ENCODE assay signal across 1 cellular context in the genomic region with DNA sequence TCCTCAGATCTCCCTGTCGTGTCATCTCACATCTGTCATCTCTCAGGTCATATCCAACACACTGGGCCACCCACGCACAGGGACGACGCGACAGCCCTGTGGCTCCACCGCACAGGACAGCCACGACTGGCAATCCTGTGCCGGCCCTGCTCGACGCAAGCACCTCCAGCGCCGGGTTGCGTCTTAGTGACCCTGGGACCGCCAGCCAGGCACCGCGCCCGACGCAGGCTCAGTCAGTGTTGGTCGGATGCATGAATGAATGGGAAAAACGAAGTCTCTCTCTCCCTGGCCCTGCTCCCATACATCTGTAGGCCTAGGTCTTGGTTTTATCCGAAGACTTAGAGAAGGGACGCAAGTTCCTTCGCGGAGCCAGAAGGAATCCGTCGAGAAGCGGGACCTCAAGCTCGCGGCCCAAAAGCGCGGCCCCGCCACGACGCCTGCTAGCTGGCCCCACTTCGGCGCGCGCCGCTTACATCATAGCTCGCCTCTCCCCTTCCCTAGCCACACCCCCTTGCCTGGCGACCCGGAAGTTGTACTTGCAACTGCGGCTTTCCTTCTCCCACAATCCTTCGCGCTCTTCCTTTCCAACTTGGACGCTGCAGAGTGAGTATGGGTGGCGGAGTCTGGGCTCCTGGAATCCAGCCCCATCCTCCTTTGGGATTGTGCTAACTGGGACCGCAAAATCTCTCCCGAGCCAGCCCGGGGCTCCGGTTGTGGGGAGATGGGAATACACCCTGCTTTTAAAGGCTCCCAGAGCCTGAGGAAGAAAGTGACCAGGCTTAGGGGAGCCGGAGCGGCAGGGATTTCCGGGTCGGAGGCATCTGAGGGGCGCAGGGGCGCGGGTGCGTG.
TF ChIP-seq lines count a peak whose summit lies in the region.

A gene (plus strand): TSS at position 577 of the 849 bp plus-strand sequence. CDS start 413 bp downstream, outside the sequence.

TF ChIP-seq in K562, 482 proteins besides CTCF, POLR2A, EP300 and RAD21 (continued from another document and continues in another):
- TF ChIP-seq, protein P1, sequence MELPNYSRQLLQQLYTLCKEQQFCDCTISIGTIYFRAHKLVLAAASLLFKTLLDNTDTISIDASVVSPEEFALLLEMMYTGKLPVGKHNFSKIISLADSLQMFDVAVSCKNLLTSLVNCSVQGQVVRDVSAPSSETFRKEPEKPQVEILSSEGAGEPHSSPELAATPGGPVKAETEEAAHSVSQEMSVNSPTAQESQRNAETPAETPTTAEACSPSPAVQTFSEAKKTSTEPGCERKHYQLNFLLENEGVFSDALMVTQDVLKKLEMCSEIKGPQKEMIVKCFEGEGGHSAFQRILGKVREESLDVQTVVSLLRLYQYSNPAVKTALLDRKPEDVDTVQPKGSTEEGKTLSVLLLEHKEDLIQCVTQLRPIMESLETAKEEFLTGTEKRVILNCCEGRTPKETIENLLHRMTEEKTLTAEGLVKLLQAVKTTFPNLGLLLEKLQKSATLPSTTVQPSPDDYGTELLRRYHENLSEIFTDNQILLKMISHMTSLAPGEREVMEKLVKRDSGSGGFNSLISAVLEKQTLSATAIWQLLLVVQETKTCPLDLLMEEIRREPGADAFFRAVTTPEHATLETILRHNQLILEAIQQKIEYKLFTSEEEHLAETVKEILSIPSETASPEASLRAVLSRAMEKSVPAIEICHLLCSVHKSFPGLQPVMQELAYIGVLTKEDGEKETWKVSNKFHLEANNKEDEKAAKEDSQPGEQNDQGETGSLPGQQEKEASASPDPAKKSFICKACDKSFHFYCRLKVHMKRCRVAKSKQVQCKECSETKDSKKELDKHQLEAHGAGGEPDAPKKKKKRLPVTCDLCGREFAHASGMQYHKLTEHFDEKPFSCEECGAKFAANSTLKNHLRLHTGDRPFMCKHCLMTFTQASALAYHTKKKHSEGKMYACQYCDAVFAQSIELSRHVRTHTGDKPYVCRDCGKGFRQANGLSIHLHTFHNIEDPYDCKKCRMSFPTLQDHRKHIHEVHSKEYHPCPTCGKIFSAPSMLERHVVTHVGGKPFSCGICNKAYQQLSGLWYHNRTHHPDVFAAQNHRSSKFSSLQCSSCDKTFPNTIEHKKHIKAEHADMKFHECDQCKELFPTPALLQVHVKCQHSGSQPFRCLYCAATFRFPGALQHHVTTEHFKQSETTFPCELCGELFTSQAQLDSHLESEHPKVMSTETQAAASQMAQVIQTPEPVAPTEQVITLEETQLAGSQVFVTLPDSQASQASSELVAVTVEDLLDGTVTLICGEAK (IDR thresholded peaks at IDR 0.05), result peak; percentile 93
- TF ChIP-seq, protein P1 (CRISPR knock-in tag; IDR thresholded peaks at IDR 0.05), result peak; percentile 93
- no peak; the same call in 1 of the 2 replicates for TF ChIP-seq MEF2D (tag; conservative IDR thresholded peaks at IDR 0.05; ENCODE audit: low read depth)
- TF ChIP-seq CC2D1A (IDR thresholded peaks at IDR 0.05), result no peak; the same call in 1 of the 2 replicates
- TF ChIP-seq BRD9 (IDR thresholded peaks at IDR 0.05; ENCODE audit: low read depth, partially characterized antibody), result peak; percentile 98
- peak; percentile 97 for TF ChIP-seq ZBTB1 (CRISPR knock-in tag; IDR thresholded peaks at IDR 0.05; ENCODE audit: borderline replicate concordance, low read depth)
- TF ChIP-seq POLR2B (IDR thresholded peaks at IDR 0.05; ENCODE audit: low read depth, partially characterized antibody), result peak; percentile 98
- peak; percentile 53 for TF ChIP-seq RB1 (IDR thresholded peaks at IDR 0.05; ENCODE audit: low read depth)
- TF ChIP-seq TCF7 (IDR thresholded peaks at IDR 0.05; ENCODE audit: borderline replicate concordance), result no peak
- TF ChIP-seq MCM7 (IDR thresholded peaks at IDR 0.05), result no peak
- TF ChIP-seq ETV5 (CRISPR knock-in tag; IDR thresholded peaks at IDR 0.05; ENCODE audit: low read depth), result peak; percentile 78
- TF ChIP-seq, protein P2, sequence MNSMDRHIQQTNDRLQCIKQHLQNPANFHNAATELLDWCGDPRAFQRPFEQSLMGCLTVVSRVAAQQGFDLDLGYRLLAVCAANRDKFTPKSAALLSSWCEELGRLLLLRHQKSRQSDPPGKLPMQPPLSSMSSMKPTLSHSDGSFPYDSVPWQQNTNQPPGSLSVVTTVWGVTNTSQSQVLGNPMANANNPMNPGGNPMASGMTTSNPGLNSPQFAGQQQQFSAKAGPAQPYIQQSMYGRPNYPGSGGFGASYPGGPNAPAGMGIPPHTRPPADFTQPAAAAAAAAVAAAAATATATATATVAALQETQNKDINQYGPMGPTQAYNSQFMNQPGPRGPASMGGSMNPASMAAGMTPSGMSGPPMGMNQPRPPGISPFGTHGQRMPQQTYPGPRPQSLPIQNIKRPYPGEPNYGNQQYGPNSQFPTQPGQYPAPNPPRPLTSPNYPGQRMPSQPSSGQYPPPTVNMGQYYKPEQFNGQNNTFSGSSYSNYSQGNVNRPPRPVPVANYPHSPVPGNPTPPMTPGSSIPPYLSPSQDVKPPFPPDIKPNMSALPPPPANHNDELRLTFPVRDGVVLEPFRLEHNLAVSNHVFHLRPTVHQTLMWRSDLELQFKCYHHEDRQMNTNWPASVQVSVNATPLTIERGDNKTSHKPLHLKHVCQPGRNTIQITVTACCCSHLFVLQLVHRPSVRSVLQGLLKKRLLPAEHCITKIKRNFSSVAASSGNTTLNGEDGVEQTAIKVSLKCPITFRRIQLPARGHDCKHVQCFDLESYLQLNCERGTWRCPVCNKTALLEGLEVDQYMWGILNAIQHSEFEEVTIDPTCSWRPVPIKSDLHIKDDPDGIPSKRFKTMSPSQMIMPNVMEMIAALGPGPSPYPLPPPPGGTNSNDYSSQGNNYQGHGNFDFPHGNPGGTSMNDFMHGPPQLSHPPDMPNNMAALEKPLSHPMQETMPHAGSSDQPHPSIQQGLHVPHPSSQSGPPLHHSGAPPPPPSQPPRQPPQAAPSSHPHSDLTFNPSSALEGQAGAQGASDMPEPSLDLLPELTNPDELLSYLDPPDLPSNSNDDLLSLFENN (IDR thresholded peaks at IDR 0.05; ENCODE audit: low read depth in 2 of 2, low read length in 2 of 2), result no peak
- no peak for TF ChIP-seq XRCC4 (IDR thresholded peaks at IDR 0.05; ENCODE audit: extremely low read depth, insufficient read depth, insufficient read length)
- no peak for TF ChIP-seq PTRF (tag; IDR thresholded peaks at IDR 0.05)
- TF ChIP-seq ZC3H8 (IDR thresholded peaks at IDR 0.05), result no peak
- TF ChIP-seq CHD1 (IDR thresholded peaks at IDR 0.05; ENCODE audit: low read length), result no peak
- TF ChIP-seq YBX1 (IDR thresholded peaks at IDR 0.05), result no peak
- no peak for TF ChIP-seq ZFP30 (CRISPR knock-in tag; IDR thresholded peaks at IDR 0.05; ENCODE audit: borderline replicate concordance)
- no peak; the same call in 1 of the 2 replicates for TF ChIP-seq NFATC3 (IDR thresholded peaks at IDR 0.05)
- peak; percentile 91 for TF ChIP-seq EGR1 (conservative IDR thresholded peaks at IDR 0.05)
- TF ChIP-seq TAL1 (IDR thresholded peaks at IDR 0.05), result no peak
- TF ChIP-seq ZNF197 (CRISPR knock-in tag; IDR thresholded peaks at IDR 0.05; ENCODE audit: low read depth), result no peak
- TF ChIP-seq FOSL1 (tag; conservative IDR thresholded peaks at IDR 0.05), result 0 out of 2 replicates have a peak, but pooled peaks have one; percentile 42
- TF ChIP-seq NR1H2 (CRISPR knock-in tag; IDR thresholded peaks at IDR 0.05), result peak; percentile 99
- peak; percentile 100 for TF ChIP-seq TAF9B (IDR thresholded peaks at IDR 0.05; ENCODE audit: partially characterized antibody)
- TF ChIP-seq FOXP1 (CRISPR knock-in tag; IDR thresholded peaks at IDR 0.05), result peak; percentile 100
- TF ChIP-seq, protein P3, sequence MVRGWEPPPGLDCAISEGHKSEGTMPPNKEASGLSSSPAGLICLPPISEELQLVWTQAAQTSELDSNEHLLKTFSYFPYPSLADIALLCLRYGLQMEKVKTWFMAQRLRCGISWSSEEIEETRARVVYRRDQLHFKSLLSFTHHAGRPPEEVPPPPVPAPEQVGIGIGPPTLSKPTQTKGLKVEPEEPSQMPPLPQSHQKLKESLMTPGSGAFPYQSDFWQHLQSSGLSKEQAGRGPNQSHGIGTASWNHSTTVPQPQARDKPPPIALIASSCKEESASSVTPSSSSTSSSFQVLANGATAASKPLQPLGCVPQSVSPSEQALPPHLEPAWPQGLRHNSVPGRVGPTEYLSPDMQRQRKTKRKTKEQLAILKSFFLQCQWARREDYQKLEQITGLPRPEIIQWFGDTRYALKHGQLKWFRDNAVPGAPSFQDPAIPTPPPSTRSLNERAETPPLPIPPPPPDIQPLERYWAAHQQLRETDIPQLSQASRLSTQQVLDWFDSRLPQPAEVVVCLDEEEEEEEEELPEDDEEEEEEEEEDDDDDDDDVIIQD (CRISPR knock-in tag; IDR thresholded peaks at IDR 0.05), result no peak
- TF ChIP-seq SNIP1 (IDR thresholded peaks at IDR 0.05; ENCODE audit: low read depth), result peak; percentile 95
- TF ChIP-seq, protein P4, sequence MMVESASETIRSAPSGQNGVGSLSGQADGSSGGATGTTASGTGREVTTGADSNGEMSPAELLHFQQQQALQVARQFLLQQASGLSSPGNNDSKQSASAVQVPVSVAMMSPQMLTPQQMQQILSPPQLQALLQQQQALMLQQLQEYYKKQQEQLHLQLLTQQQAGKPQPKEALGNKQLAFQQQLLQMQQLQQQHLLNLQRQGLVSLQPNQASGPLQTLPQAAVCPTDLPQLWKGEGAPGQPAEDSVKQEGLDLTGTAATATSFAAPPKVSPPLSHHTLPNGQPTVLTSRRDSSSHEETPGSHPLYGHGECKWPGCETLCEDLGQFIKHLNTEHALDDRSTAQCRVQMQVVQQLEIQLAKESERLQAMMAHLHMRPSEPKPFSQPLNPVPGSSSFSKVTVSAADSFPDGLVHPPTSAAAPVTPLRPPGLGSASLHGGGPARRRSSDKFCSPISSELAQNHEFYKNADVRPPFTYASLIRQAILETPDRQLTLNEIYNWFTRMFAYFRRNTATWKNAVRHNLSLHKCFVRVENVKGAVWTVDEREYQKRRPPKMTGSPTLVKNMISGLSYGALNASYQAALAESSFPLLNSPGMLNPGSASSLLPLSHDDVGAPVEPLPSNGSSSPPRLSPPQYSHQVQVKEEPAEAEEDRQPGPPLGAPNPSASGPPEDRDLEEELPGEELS (CRISPR knock-in tag; IDR thresholded peaks at IDR 0.05; ENCODE audit: borderline replicate concordance), result peak; percentile 100
- 0 out of 2 replicates have a peak, but pooled peaks have one; percentile 19 for TF ChIP-seq MIER1 (IDR thresholded peaks at IDR 0.05; ENCODE audit: low read depth)
- no peak for TF ChIP-seq ZNF184 (CRISPR knock-in tag; IDR thresholded peaks at IDR 0.05)
- TF ChIP-seq ZNF354B (CRISPR knock-in tag; IDR thresholded peaks at IDR 0.05), result no peak
- no peak for TF ChIP-seq NFXL1 (CRISPR knock-in tag; IDR thresholded peaks at IDR 0.05)
- no peak for TF ChIP-seq ZFP1 (CRISPR knock-in tag; IDR thresholded peaks at IDR 0.05)
- no peak for TF ChIP-seq POLR3A (IDR thresholded peaks at IDR 0.05; ENCODE audit: borderline replicate concordance, extremely low read depth, insufficient read depth, insufficient read length)
- TF ChIP-seq ZNF143 (CRISPR knock-in tag; IDR thresholded peaks at IDR 0.05), result peak; percentile 85
- TF ChIP-seq PYGO2 (tag; IDR thresholded peaks at IDR 0.05), result no peak
- TF ChIP-seq NELFE (IDR thresholded peaks at IDR 0.05; ENCODE audit: insufficient read depth, insufficient read length), result no peak
- TF ChIP-seq, protein P5, sequence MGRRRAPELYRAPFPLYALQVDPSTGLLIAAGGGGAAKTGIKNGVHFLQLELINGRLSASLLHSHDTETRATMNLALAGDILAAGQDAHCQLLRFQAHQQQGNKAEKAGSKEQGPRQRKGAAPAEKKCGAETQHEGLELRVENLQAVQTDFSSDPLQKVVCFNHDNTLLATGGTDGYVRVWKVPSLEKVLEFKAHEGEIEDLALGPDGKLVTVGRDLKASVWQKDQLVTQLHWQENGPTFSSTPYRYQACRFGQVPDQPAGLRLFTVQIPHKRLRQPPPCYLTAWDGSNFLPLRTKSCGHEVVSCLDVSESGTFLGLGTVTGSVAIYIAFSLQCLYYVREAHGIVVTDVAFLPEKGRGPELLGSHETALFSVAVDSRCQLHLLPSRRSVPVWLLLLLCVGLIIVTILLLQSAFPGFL (CRISPR knock-in tag; IDR thresholded peaks at IDR 0.05), result no peak; the same call in 1 of the 2 replicates
- TF ChIP-seq, protein P6, sequence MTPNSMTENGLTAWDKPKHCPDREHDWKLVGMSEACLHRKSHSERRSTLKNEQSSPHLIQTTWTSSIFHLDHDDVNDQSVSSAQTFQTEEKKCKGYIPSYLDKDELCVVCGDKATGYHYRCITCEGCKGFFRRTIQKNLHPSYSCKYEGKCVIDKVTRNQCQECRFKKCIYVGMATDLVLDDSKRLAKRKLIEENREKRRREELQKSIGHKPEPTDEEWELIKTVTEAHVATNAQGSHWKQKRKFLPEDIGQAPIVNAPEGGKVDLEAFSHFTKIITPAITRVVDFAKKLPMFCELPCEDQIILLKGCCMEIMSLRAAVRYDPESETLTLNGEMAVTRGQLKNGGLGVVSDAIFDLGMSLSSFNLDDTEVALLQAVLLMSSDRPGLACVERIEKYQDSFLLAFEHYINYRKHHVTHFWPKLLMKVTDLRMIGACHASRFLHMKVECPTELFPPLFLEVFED (CRISPR knock-in tag; conservative IDR thresholded peaks at IDR 0.05), result no peak
